ENCODE assay signal across 18 cellular contexts in genomic region chr12:128747441-128747840, GRCh38.
DNase-seq lines count a peak whose midpoint lies in the region; ATAC-seq and TF ChIP-seq lines count a peak whose summit lies in the region.
"Had no signal": no experiment of that assay in that cellular context is flagged by ENCODE, and none has a peak within 500 bp of the region (broad histone marks: within the 10 kb centered on the region; RNA-seq: fewer than 3 reads in every experiment).

No MANE protein-coding gene starts in this region.

- TF ChIP-seq POLR2A in heart left ventricle (IDR thresholded peaks at IDR 0.05): no peak

- no peaks in the 10 kb centered on the region for H3K9me3 Mint-ChIP-seq in CD8-positive, alpha-beta memory T cell
- H3K9me3 Mint-ChIP-seq in effector memory CD8-positive, alpha-beta T cell: no peaks in the 10 kb centered on the region
- H3K9me3 Mint-ChIP-seq in natural killer cell: no peaks in the 10 kb centered on the region

- H3K36me3 Mint-ChIP-seq in CD8-positive, alpha-beta memory T cell: peaks cover 0 to 10% (median 2%) of the 10 kb centered on the region in 3 donors
- peaks cover 3% of the 10 kb centered on the region for H3K36me3 Mint-ChIP-seq in effector memory CD8-positive, alpha-beta T cell (ENCODE audit: insufficient read depth)
- no peaks in the 10 kb centered on the region for H3K36me3 Mint-ChIP-seq in natural killer cell
- H3K36me3 Mint-ChIP-seq: CD14-positive monocyte; CD4-positive, alpha-beta memory T cell had no signal

- no peaks in the 10 kb centered on the region for H3K27me3 ChIP-seq in CD8-positive, alpha-beta memory T cell (ENCODE audit: insufficient read depth, low read length, poor library complexity, severe bottlenecking)
- peaks cover 0 to 18% (median 0%) of the 10 kb centered on the region in 9 donors for H3K27me3 ChIP-seq in heart left ventricle
- H3K27me3 ChIP-seq: BE2C had no signal

- peaks cover 0 to 2% of the 10 kb centered on the region in 2 donors for H3K27me3 Mint-ChIP-seq in CD8-positive, alpha-beta memory T cell
- H3K27me3 Mint-ChIP-seq in effector memory CD8-positive, alpha-beta T cell: no peaks in the 10 kb centered on the region
- no peaks in the 10 kb centered on the region for H3K27me3 Mint-ChIP-seq in natural killer cell (ENCODE audit: low read depth in 2 of 2)

- TF ChIP-seq CTCF in natural killer cell (IDR thresholded peaks at IDR 0.05) (no peak), heart left ventricle (IDR thresholded peaks at IDR 0.05) (no peak)

- no peak overlapping the region for H3K4me3 ChIP-seq in CD8-positive, alpha-beta memory T cell (ENCODE audit: low read length)
- no peak overlapping the region for H3K4me3 ChIP-seq in heart left ventricle
- H3K4me3 ChIP-seq: HAP-1 had no signal

- peaks cover 55 to 61% (median 57%) of the 10 kb centered on the region in 3 donors for H3K4me1 Mint-ChIP-seq in CD8-positive, alpha-beta memory T cell
- H3K4me1 Mint-ChIP-seq in effector memory CD8-positive, alpha-beta T cell (ENCODE audit: low read depth in 2 of 2): peaks cover 49 to 53% of the 10 kb centered on the region in 2 donors
- peaks cover 59 to 66% of the 10 kb centered on the region in 2 donors for H3K4me1 Mint-ChIP-seq in natural killer cell
- H3K4me1 Mint-ChIP-seq: CD14-positive monocyte had no signal

- POLR2A ChIA-PET in CD8-positive, alpha-beta memory T cell (lab: Charles Lee): no interaction called here

- no peak for DNase-seq in CD8-positive, alpha-beta memory T cell
- no peak for DNase-seq in effector memory CD8-positive, alpha-beta T cell
- DNase-seq in natural killer cell (no peak), head of caudate nucleus (no peak), heart left ventricle (no peak), activated T-cell treated with anti-CD3 and anti-CD28 coated beads for 4 hours (no peak)
- no peak for DNase-seq in activated naive CD4-positive, alpha-beta T cell treated with Interleukin-2 at 50 U/mL for 16 hours
- DNase-seq: ACHN; BE2C; CD4-positive, alpha-beta memory T cell; COR-L47; DMS 273 treated with DMSO at 0.1 percent for 48 hours; DMS53; DND-41; EL had no signal

- peak overlapping the region; percentile 8 for H3K27ac ChIP-seq in CD8-positive, alpha-beta memory T cell (ENCODE audit: low read depth, low read length)
- H3K27ac ChIP-seq in heart left ventricle: no peak overlapping the region
- H3K27ac ChIP-seq: KMS-11 had no signal

- peak overlapping the region in 6 of 8 donors; percentile 52 to 98 (median 92) for H3K27ac Mint-ChIP-seq in CD8-positive, alpha-beta memory T cell
- H3K27ac Mint-ChIP-seq in effector memory CD8-positive, alpha-beta T cell: peak overlapping the region; percentile 94 to 96
- peak overlapping the region; percentile 91 to 93 for H3K27ac Mint-ChIP-seq in natural killer cell
- H3K27ac Mint-ChIP-seq: CD4-positive, alpha-beta memory T cell had no signal

- WGBS in heart left ventricle, 4 donors: 34 to 69% (median 53%) methylated on average over 4 to 13 of the region's 13 CpGs

- ATAC-seq in effector memory CD8-positive, alpha-beta T cell (replicated peaks): no peak
- no peak for ATAC-seq in natural killer cell
- no peak for ATAC-seq in heart left ventricle

- intact Hi-C loops in natural killer cell (cut with micrococcal nuclease) (loop anchor here (2.0 to 10.0 kb wide), 5 partner anchors 15 to 183 kb away; no protein-coding TSS in a partner anchor), head of caudate nucleus (cut with DNase I) (no loop called here), heart left ventricle (cut with DNase I) (no loop called here)

- no peaks in the 10 kb centered on the region for H3K36me3 ChIP-seq in CD8-positive, alpha-beta memory T cell (ENCODE audit: insufficient read depth, low read length)
- H3K36me3 ChIP-seq in heart left ventricle: no peaks in the 10 kb centered on the region
- H3K36me3 ChIP-seq: BE2C, HAP-1 had no signal

- peak overlapping the region in 2 of 7 donors; percentile 11 to 54 for H3K4me3 Mint-ChIP-seq in CD8-positive, alpha-beta memory T cell
- peak overlapping the region; percentile 69 to 76 for H3K4me3 Mint-ChIP-seq in effector memory CD8-positive, alpha-beta T cell
- peak overlapping the region; percentile 53 for H3K4me3 Mint-ChIP-seq in natural killer cell
- H3K4me3 Mint-ChIP-seq: CD14-positive monocyte; CD4-positive, alpha-beta memory T cell had no signal

- CTCF ChIA-PET in CD8-positive, alpha-beta memory T cell (lab: Charles Lee): no interaction called here

- H3K4me1 ChIP-seq in CD8-positive, alpha-beta memory T cell (ENCODE audit: insufficient read depth, low read length): peaks cover 39% of the 10 kb centered on the region
- no peaks in the 10 kb centered on the region for H3K4me1 ChIP-seq in heart left ventricle
- H3K4me1 ChIP-seq: BE2C, HAP-1 had no signal

- H3K9me3 ChIP-seq in CD8-positive, alpha-beta memory T cell (ENCODE audit: low read length): no peaks in the 10 kb centered on the region
- H3K9me3 ChIP-seq in heart left ventricle: no peaks in the 10 kb centered on the region
- H3K9me3 ChIP-seq: BE2C, HAP-1 had no signal
